In genomic region chr7:138891446-138891810, GRCh38 we compare ENCODE assay signal across 13 cellular contexts.
DNase-seq lines count a peak whose midpoint lies in the region; ATAC-seq and TF ChIP-seq lines count a peak whose summit lies in the region.
"Had no signal": no experiment of that assay in that cellular context is flagged by ENCODE, and none has a peak within 500 bp of the region (broad histone marks: within the 10 kb centered on the region; RNA-seq: fewer than 3 reads in every experiment).

No MANE protein-coding gene starts in this region.

- H2AFZ ChIP-seq in PC-3 (ENCODE audit: low read length) = no peak overlapping the region

- DNase-seq in NCI-H187 treated with DMSO at 0.1 percent for 48 hours (lab: John Stamatoyannopoulos, UW) = peak; percentile 11
- no peak for DNase-seq in NCI-H187 (lab: John Stamatoyannopoulos, UW)
- no peak for DNase-seq in PC-3
- DNase-seq in fibroblast of mammary gland (ENCODE audit: low read depth) = peak; percentile 70
- no peak for DNase-seq in type B pancreatic cell (ENCODE audit: extremely low spot score, unreplicated experiment)
- no peak for DNase-seq in inferior parietal cortex (ENCODE audit: extremely low spot score)
- DNase-seq in DMS53 (lab: John Stamatoyannopoulos, UW) = no peak
- no peak for DNase-seq in posterior cingulate gyrus
- DNase-seq: ACHN; head of caudate nucleus; naive thymus-derived CD4-positive, alpha-beta T cell had no signal

- peaks cover 11% of the 10 kb centered on the region for H3K79me2 ChIP-seq in PC-3 (ENCODE audit: low read length)

- H3K4me2 ChIP-seq in PC-3 (ENCODE audit: low read length) = peak overlapping the region; percentile 61

- H3K9ac ChIP-seq in PC-3 (ENCODE audit: low read length) = peak overlapping the region; percentile 87

- H3K36me3 Mint-ChIP-seq in type B pancreatic cell = peaks cover 37% of the 10 kb centered on the region
- H3K36me3 Mint-ChIP-seq: naive thymus-derived CD4-positive, alpha-beta T cell had no signal

- POLR2A ChIA-PET in PC-3 (lab: Charles Lee; ENCODE audit: unreplicated experiment) = interaction anchor here (0.7 to 1.5 kb wide), 4 partner anchors 9 to 88 kb away, joined by 3 to 9 read pairs (median 6); no protein-coding TSS in a partner anchor

- H3K9me2 ChIP-seq in PC-3 (replicated peaks; ENCODE audit: low read length) = no peaks in the 10 kb centered on the region

- H3K27me3 ChIP-seq in PC-3 (ENCODE audit: low read length) = no peaks in the 10 kb centered on the region

- no peaks in the 10 kb centered on the region for H3K27me3 Mint-ChIP-seq in type B pancreatic cell
- H3K27me3 Mint-ChIP-seq: IgD-negative memory B cell had no signal

- intact Hi-C loops in PC-3 (cut with micrococcal nuclease) = loop anchor here (1.0 to 5.0 kb wide), 2 partner anchors 88 to 146 kb away; partner anchors contain the start of gene ZC3HAV1L
- intact Hi-C loops in posterior cingulate gyrus (cut with DNase I) = no loop called here

- peaks cover 49% of the 10 kb centered on the region for H3K4me1 Mint-ChIP-seq in type B pancreatic cell (ENCODE audit: unreplicated experiment)

- TSS peak; percentile 47 for BruUV-seq in PC-3 (replicated peaks; lab: Mats Ljungman, UMichigan)

- H3K4me3 ChIP-seq in PC-3 (ENCODE audit: low read length) (peak overlapping the region; percentile 15; the same call in 1 of the 2 replicates), fibroblast of mammary gland (ENCODE audit: control insufficient read depth, low read depth, low read length) (no peak overlapping the region)
- H3K4me3 ChIP-seq: skin epidermis had no signal

- peak overlapping the region; percentile 62 for H3K4me3 Mint-ChIP-seq in type B pancreatic cell
- H3K4me3 Mint-ChIP-seq: IgD-negative memory B cell; naive thymus-derived CD4-positive, alpha-beta T cell had no signal

- H3F3A ChIP-seq in PC-3 (ENCODE audit: low read length, unreplicated experiment) = peaks cover 12% of the 10 kb centered on the region

- peaks cover 12% of the 10 kb centered on the region for H3K36me3 ChIP-seq in PC-3 (ENCODE audit: low read depth, low read length)

- CTCF ChIA-PET in PC-3 (lab: Charles Lee) = interaction anchor here (0.5 to 1.5 kb wide), 3 partner anchors 11 to 88 kb away, joined by 3 to 6 read pairs (median 4); no protein-coding TSS in a partner anchor

- no peaks in the 10 kb centered on the region for H3K9me3 ChIP-seq in PC-3 (ENCODE audit: low read length)

- peak overlapping the region; percentile 20 for H3K27ac Mint-ChIP-seq in type B pancreatic cell
- H3K27ac Mint-ChIP-seq: IgD-negative memory B cell had no signal

- H3K9me3 Mint-ChIP-seq in type B pancreatic cell = no peaks in the 10 kb centered on the region
- H3K9me3 Mint-ChIP-seq: IgD-negative memory B cell; naive thymus-derived CD4-positive, alpha-beta T cell had no signal

- no peaks in the 10 kb centered on the region for H4K20me1 ChIP-seq in PC-3 (ENCODE audit: low read length)

- peak overlapping the region; percentile 99 for H3K27ac ChIP-seq in PC-3 (ENCODE audit: low read length)

- TF ChIP-seq CTCF in PC-3 (conservative IDR thresholded peaks at IDR 0.05; ENCODE audit: low read depth, low read length) (no peak), fibroblast of mammary gland (conservative IDR thresholded peaks at IDR 0.05; ENCODE audit: control insufficient read depth, insufficient read depth, low read depth, low read length) (no peak), type B pancreatic cell (conservative IDR thresholded peaks at IDR 0.05) (no peak)

- H3K4me1 ChIP-seq in PC-3 (ENCODE audit: insufficient read depth, low read length) = peaks cover 71% of the 10 kb centered on the region

- no peak for ATAC-seq in PC-3
- ATAC-seq: naive thymus-derived CD4-positive, alpha-beta T cell had no signal

Comparison
In these comparisons a context has a peak if more than half of its experiments do, and no peak if none do; other contexts are left out.
1. DNase-seq: peak in NCI-H187 treated with DMSO at 0.1 percent for 48 hours (single experiment) and fibroblast of mammary gland (single experiment); none in NCI-H187 (0 of 2), PC-3 (single experiment), type B pancreatic cell (single experiment), inferior parietal cortex (single experiment), DMS53 (single experiment) and posterior cingulate gyrus (0 of 10).